Comparison of ENCODE assay signal across 8 cellular contexts in the genomic region with DNA sequence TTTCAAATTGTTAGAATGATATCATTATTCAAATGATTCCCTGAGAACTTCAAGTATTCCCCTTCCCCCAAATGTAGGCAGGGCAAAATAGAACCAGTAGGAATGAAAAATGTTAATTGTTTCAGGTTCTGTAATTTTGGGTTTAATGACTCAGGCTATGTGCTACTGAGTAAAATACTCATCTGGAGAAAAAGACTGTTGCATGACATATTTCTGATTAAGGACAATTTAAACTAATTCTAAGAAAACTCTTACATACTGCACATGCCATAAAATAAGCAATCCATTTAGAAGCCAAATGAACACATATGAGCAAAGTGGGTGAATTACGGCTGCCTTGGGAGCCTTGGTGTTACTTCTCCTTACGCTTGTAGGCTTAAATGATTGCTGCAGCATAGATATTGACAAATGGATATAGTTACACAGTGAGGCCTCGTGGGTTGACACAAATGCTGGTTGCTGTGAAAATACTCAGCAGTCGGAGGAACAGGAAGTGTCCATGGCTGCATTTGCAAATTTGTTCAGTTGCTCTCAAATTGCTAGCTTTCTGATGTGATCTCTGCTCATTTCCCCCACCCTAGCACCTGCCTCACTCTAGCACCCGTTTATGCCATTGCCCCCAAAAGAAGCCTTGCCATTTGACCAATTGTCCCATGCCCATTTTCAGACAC.
DNase-seq lines count a peak whose midpoint lies in the region; ATAC-seq, FAIRE-seq and TF ChIP-seq lines count a peak whose summit lies in the region.

No MANE protein-coding gene starts in this region.

- DNase-seq in NOMO-1 (lab: John Stamatoyannopoulos, UW; ENCODE audit: unreplicated experiment in 2 of 2) = peak; percentile 34 to 73
- no peak for DNase-seq in NOMO-1 treated with dmso at 0.1 percent for 144 hours (lab: John Stamatoyannopoulos, UW; ENCODE audit: unreplicated experiment)
- peak in 1 of 6 donors; percentile 13 for DNase-seq in pancreas
- no peak for DNase-seq in GM13977 (ENCODE audit: low spot score)
- no peak for DNase-seq in NCI-H2029 treated with DMSO at 0.1 percent for 48 hours (lab: John Stamatoyannopoulos, UW)

- H3K79me2 ChIP-seq in SU-DHL-6 (ENCODE audit: insufficient read depth, low read length) = no peaks in the 10 kb centered on the region

- no peaks in the 10 kb centered on the region for H3K4me1 ChIP-seq in pancreas

- peak overlapping the region; percentile 10 for H3K4me3 ChIP-seq in SU-DHL-6 (ENCODE audit: insufficient read depth, low read length, poor library complexity, severe bottlenecking)
- no peak overlapping the region for H3K4me3 ChIP-seq in pancreas

- peak overlapping the region; percentile 29 for H2AFZ ChIP-seq in SU-DHL-6 (ENCODE audit: low read depth, low read length, severe bottlenecking)

- in situ Hi-C loops in GM13977 (cut with MboI; ENCODE audit: low pct_unique_long_range_greater_than_20kb, low sequenced_read_pairs, unreplicated experiment) = no loop called here

- no peaks in the 10 kb centered on the region for H3K9me3 ChIP-seq in SU-DHL-6 (ENCODE audit: insufficient read depth, low read length)
- H3K9me3 ChIP-seq in pancreas = no peaks in the 10 kb centered on the region

- H3K27ac ChIP-seq in SU-DHL-6 (ENCODE audit: low read depth, low read length) (peak overlapping the region; percentile 84), pancreas (no peak overlapping the region)

- H4K20me1 ChIP-seq in SU-DHL-6 (ENCODE audit: low read depth, low read length) = no peaks in the 10 kb centered on the region

- H3K36me3 ChIP-seq in SU-DHL-6 (ENCODE audit: low read length) = no peaks in the 10 kb centered on the region
- H3K36me3 ChIP-seq in pancreas = no peaks in the 10 kb centered on the region

- no peak for FAIRE-seq in pancreas (lab: Jason Lieb, UNC)

- ATAC-seq in HG03025 (IDR thresholded peaks at IDR 0.05; ENCODE audit: low FRiP score, unreplicated experiment) (peak; percentile 35), pancreas (peak in 3 of 4 donors; percentile 24 to 83 (median 74)), HG03280 (IDR thresholded peaks at IDR 0.05; ENCODE audit: unreplicated experiment) (no peak)

- intact Hi-C loops in pancreas (cut with DNase I) = no loop called here

- H3K4me2 ChIP-seq in SU-DHL-6 (ENCODE audit: low read depth, low read length, poor library complexity, severe bottlenecking) = peak overlapping the region; percentile 62

- TF ChIP-seq CTCF in SU-DHL-6 (IDR thresholded peaks at IDR 0.05; ENCODE audit: insufficient read depth, low read length, poor library complexity, severe bottlenecking) (no peak), pancreas (IDR thresholded peaks at IDR 0.05) (no peak), GM13977 (IDR thresholded peaks at IDR 0.05; ENCODE audit: extremely low read depth, insufficient read depth, missing control alignments) (no peak)

- WGBS in pancreas, 2 donors = 42 to 44% methylated on average over 5 of the region's 5 CpGs

- peaks cover 4% of the 10 kb centered on the region; the same call in 1 of the 2 replicates for H3F3A ChIP-seq in SU-DHL-6 (ENCODE audit: insufficient read depth)

- H3K9ac ChIP-seq in SU-DHL-6 (ENCODE audit: low read length) = no peak overlapping the region

- H3K27me3 ChIP-seq in SU-DHL-6 (ENCODE audit: low read length) = no peaks in the 10 kb centered on the region
- no peaks in the 10 kb centered on the region for H3K27me3 ChIP-seq in pancreas

- no peaks in the 10 kb centered on the region for H3K9me2 ChIP-seq in SU-DHL-6 (replicated peaks; ENCODE audit: insufficient read depth, low read length)

Comparison
In these comparisons a context has a peak if more than half of its experiments do, and no peak if none do; other contexts are left out.
1. DNase-seq: peak in NOMO-1 (2 of 2); none in NOMO-1 treated with dmso at 0.1 percent for 144 hours (single experiment), GM13977 (single experiment) and NCI-H2029 treated with DMSO at 0.1 percent for 48 hours (single experiment).